In genomic region chr10:1368772-1369171, GRCh38 we compare ENCODE assay signal across 8 cellular contexts.
DNase-seq lines count a peak whose midpoint lies in the region; ATAC-seq and TF ChIP-seq lines count a peak whose summit lies in the region.

No MANE protein-coding gene starts in this region.

- H3K36me3 Mint-ChIP-seq in Calu3 (ENCODE audit: insufficient read depth, unreplicated experiment): no peaks in the 10 kb centered on the region
- no peaks in the 10 kb centered on the region for H3K36me3 Mint-ChIP-seq in activated CD4-positive, alpha-beta T cell treated with anti-CD3 and anti-CD28 coated beads, Interleukin-2, amount 10 ng/mL, durations not matched to agents 7 days and 5 days (ENCODE audit: low read depth)

- intact Hi-C loops in Calu3 (cut with micrococcal nuclease; ENCODE audit: unreplicated experiment): no loop called here
- intact Hi-C loops in heart right ventricle (cut with DNase I): no loop called here

- WGBS in heart right ventricle, 2 donors: 21 to 22% methylated on average over 14 to 15 of the region's 15 CpGs

- TF ChIP-seq CTCF in Calu3 (IDR thresholded peaks at IDR 0.05; ENCODE audit: unreplicated experiment) (no peak), HFF-Myc (IDR thresholded peaks at IDR 0.05; ENCODE audit: low read depth, low read length, missing control alignments) (peak; percentile 6), heart right ventricle (IDR thresholded peaks at IDR 0.05) (peak in 8 of 9 donors; percentile 8 to 58 (median 49))

- no peak overlapping the region for H3K27ac ChIP-seq in heart right ventricle

- POLR2A ChIA-PET in activated CD4-positive, alpha-beta T cell treated with anti-CD3 and anti-CD28 coated beads, Interleukin-2, amount 10 ng/mL, durations not matched to agents 7 days and 5 days (lab: Charles Lee): no interaction called here

- H3K27ac Mint-ChIP-seq in Calu3 (ENCODE audit: unreplicated experiment): no peak overlapping the region
- H3K27ac Mint-ChIP-seq in activated CD4-positive, alpha-beta T cell treated with anti-CD3 and anti-CD28 coated beads, Interleukin-2, amount 10 ng/mL, durations not matched to agents 7 days and 5 days: no peak overlapping the region

- H3K36me3 ChIP-seq in heart right ventricle: no peaks in the 10 kb centered on the region

- peaks cover 0 to 33% (median 14%) of the 10 kb centered on the region in 7 donors for H3K27me3 ChIP-seq in heart right ventricle

- no peaks in the 10 kb centered on the region for H3K4me1 Mint-ChIP-seq in Calu3 (ENCODE audit: low read depth, unreplicated experiment)
- no peaks in the 10 kb centered on the region for H3K4me1 Mint-ChIP-seq in activated CD4-positive, alpha-beta T cell treated with anti-CD3 and anti-CD28 coated beads, Interleukin-2, amount 10 ng/mL, durations not matched to agents 7 days and 5 days

- peaks cover 61% of the 10 kb centered on the region for H3K27me3 Mint-ChIP-seq in Calu3 (ENCODE audit: unreplicated experiment)
- H3K27me3 Mint-ChIP-seq in activated CD4-positive, alpha-beta T cell treated with anti-CD3 and anti-CD28 coated beads, Interleukin-2, amount 10 ng/mL, durations not matched to agents 7 days and 5 days: peaks cover 9% of the 10 kb centered on the region

- no TSS peak for BruUV-seq in Calu3 (replicated peaks; lab: Mats Ljungman, UMichigan)

- ATAC-seq in heart right ventricle (peak in 5 of 8 donors; percentile 33 to 70 (median 53)), GM19324 (IDR thresholded peaks at IDR 0.05; ENCODE audit: low FRiP score, unreplicated experiment) (no peak), HG02852 (IDR thresholded peaks at IDR 0.05; ENCODE audit: unreplicated experiment) (no peak)

- CTCF ChIA-PET in Calu3 (lab: Charles Lee): interaction anchor here (0.5 to 1.2 kb wide), 3 partner anchors 259 to 1485 kb away, joined by 3 to 5 read pairs (median 3); no protein-coding TSS in a partner anchor
- CTCF ChIA-PET in activated CD4-positive, alpha-beta T cell treated with anti-CD3 and anti-CD28 coated beads, Interleukin-2, amount 10 ng/mL, durations not matched to agents 7 days and 5 days (lab: Charles Lee): interaction anchor here (0.6 to 1.8 kb wide), 4 partner anchors 9 to 1978 kb away, joined by 3 to 7 read pairs (median 4); no protein-coding TSS in a partner anchor

- no peak overlapping the region for H3K4me3 Mint-ChIP-seq in Calu3 (ENCODE audit: low read depth, unreplicated experiment)
- H3K4me3 Mint-ChIP-seq in activated CD4-positive, alpha-beta T cell treated with anti-CD3 and anti-CD28 coated beads, Interleukin-2, amount 10 ng/mL, durations not matched to agents 7 days and 5 days: no peak overlapping the region

- H3K9me3 Mint-ChIP-seq in Calu3 (ENCODE audit: low read depth, unreplicated experiment): no peaks in the 10 kb centered on the region
- H3K9me3 Mint-ChIP-seq in activated CD4-positive, alpha-beta T cell treated with anti-CD3 and anti-CD28 coated beads, Interleukin-2, amount 10 ng/mL, durations not matched to agents 7 days and 5 days: no peaks in the 10 kb centered on the region

- H3K4me3 ChIP-seq in HFF-Myc (replicated peaks; ENCODE audit: low read depth, low read length) (no peak overlapping the region), heart right ventricle (no peak overlapping the region)

- no peaks in the 10 kb centered on the region for H3K9me3 ChIP-seq in heart right ventricle

- H3K4me1 ChIP-seq in heart right ventricle: no peaks in the 10 kb centered on the region

- peak; percentile 48 for DNase-seq in Calu3
- no peak for DNase-seq in HFF-Myc (ENCODE audit: extremely low read depth, low read depth)
- peak; percentile 24 for DNase-seq in activated CD4-positive, alpha-beta T cell treated with anti-CD3 and anti-CD28 coated beads, Interleukin-2, amount 10 ng/mL, durations not matched to agents 7 days and 5 days
- DNase-seq in heart right ventricle: no peak
- DNase-seq in stimulated activated CD4-positive, alpha-beta T cell treated with anti-CD3 and anti-CD28 coated beads, Interleukin-15, amount 100 ng/mL, for 24 hours: peak; percentile 63
- no peak for DNase-seq in NCI-H1105 treated with DMSO at 0.1 percent for 48 hours (lab: John Stamatoyannopoulos, UW)

Comparison
In these comparisons a context has a peak if more than half of its experiments do, and no peak if none do; other contexts are left out.
1. DNase-seq: peak in Calu3 (single experiment), activated CD4-positive, alpha-beta T cell treated with anti-CD3 and anti-CD28 coated beads, Interleukin-2, amount 10 ng/mL, durations not matched to agents 7 days and 5 days (single experiment) and stimulated activated CD4-positive, alpha-beta T cell treated with anti-CD3 and anti-CD28 coated beads, Interleukin-15, amount 100 ng/mL, for 24 hours (single experiment); none in HFF-Myc (single experiment), heart right ventricle (0 of 2) and NCI-H1105 treated with DMSO at 0.1 percent for 48 hours (single experiment).
2. ATAC-seq: peak in heart right ventricle (5 of 8); none in GM19324 (single experiment) and HG02852 (single experiment).